2 cellular contexts compared by ENCODE assay signal in the genomic region with DNA sequence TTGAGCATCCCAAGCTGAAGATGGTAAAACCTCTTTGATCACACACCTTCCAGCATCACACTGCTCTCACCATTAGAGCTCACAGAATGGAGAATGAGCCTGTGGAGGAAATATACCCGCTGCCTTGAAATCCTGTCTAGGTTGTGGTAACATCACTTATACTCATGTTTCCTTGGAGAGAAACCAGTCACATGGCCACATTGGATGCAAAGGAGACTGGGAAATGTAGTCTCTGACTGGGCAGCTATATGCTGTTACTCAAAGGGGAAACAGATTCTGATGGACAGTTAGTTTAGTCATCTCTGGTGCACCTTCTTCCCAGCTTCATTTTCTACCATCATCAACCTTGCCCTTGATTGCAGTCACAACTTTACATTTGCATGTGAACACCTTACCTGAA.
TF ChIP-seq lines count a peak whose summit lies in the region.

No MANE protein-coding gene starts in this region.

TF ChIP-seq in Ishikawa, 13 proteins besides CTCF, POLR2A, EP300 and RAD21:
- TF ChIP-seq USF1 (IDR thresholded peaks at IDR 0.05): peak; percentile 92
- TF ChIP-seq REST (IDR thresholded peaks at IDR 0.05; ENCODE audit: low read depth): no peak

TF ChIP-seq in K562, 482 proteins besides CTCF, POLR2A, EP300 and RAD21 (continued from another document):
- TF ChIP-seq USF2 (CRISPR knock-in tag; IDR thresholded peaks at IDR 0.05): peak; percentile 57
